Comparison of ENCODE assay signal across 15 cellular contexts in genomic region chr2:9288233-9288632, GRCh38.
A peak's percentile ranks its signal among the peaks of the same experiment; 100 is the strongest.
DNase-seq lines count a peak whose midpoint lies in the region; FAIRE-seq and TF ChIP-seq lines count a peak whose summit lies in the region.
"Had no signal": no experiment of that assay in that cellular context is flagged by ENCODE, and none has a peak within 500 bp of the region (broad histone marks: within the 10 kb centered on the region; RNA-seq: fewer than 3 reads in every experiment).

No MANE protein-coding gene starts in this region.

- H3K27me3 ChIP-seq in endothelial cell of umbilical vein (ENCODE audit: control insufficient read depth in 2 of 2, insufficient read depth in 2 of 2, low read length in 2 of 2) (no peaks in the 10 kb centered on the region), trophoblast cell (ENCODE audit: insufficient read depth, low read length) (no peaks in the 10 kb centered on the region), colonic mucosa (no peaks in the 10 kb centered on the region)
- H3K27me3 ChIP-seq: neural progenitor cell, stomach had no signal

- POLR2A ChIA-PET in RWPE1 (lab: Yijun Ruan, JAX; ENCODE audit: low non-redundant PET) (no interaction called here), endothelial cell of umbilical vein (lab: Charles Lee) (no interaction called here)

- H4K12ac ChIP-seq in trophoblast cell (ENCODE audit: low read depth, low read length) = no peak overlapping the region

- no peak for TF ChIP-seq CTCF in RWPE1 (conservative IDR thresholded peaks at IDR 0.05; ENCODE audit: low read depth)
- no peak for TF ChIP-seq CTCF in endothelial cell of umbilical vein (IDR thresholded peaks at IDR 0.05; ENCODE audit: extremely low read depth in 1 of 2, insufficient read depth in 1 of 2, low read depth in 1 of 2, low read length in 2 of 2)
- TF ChIP-seq CTCF in colonic mucosa (IDR thresholded peaks at IDR 0.05) = no peak

- peak overlapping the region; percentile 10 for H3K18ac ChIP-seq in trophoblast cell (ENCODE audit: low read length)

- H3K9me3 ChIP-seq in endothelial cell of umbilical vein (replicated peaks; ENCODE audit: control insufficient read depth, insufficient read depth, low read length) (no peaks in the 10 kb centered on the region), trophoblast cell (ENCODE audit: insufficient read depth, low read depth, low read length) (no peaks in the 10 kb centered on the region), colonic mucosa (no peaks in the 10 kb centered on the region)
- H3K9me3 ChIP-seq: stomach had no signal

- H3K4me1 ChIP-seq in endothelial cell of umbilical vein (ENCODE audit: control insufficient read depth, extremely low read depth, insufficient read depth, low read length) (peaks cover 39% of the 10 kb centered on the region), trophoblast cell (ENCODE audit: control insufficient read depth in 1 of 2, insufficient read depth in 2 of 2, low read length in 2 of 2) (peaks cover 26 to 28% of the 10 kb centered on the region in 2 experiments), colonic mucosa (no peaks in the 10 kb centered on the region)
- H3K4me1 ChIP-seq: neural progenitor cell had no signal

- H2BK5ac ChIP-seq in trophoblast cell (ENCODE audit: low read depth, low read length, poor library complexity) = no peak overlapping the region

- no peak overlapping the region for H3K23ac ChIP-seq in trophoblast cell (ENCODE audit: low read length)

- peak; percentile 96 for DNase-seq in ELR (ENCODE audit: low read depth)
- DNase-seq in RWPE1 (ENCODE audit: low spot score) = peak; percentile 48
- DNase-seq in endothelial cell of umbilical vein (ENCODE audit: low read depth, low spot score) = peak; percentile 55
- peak; percentile 37 to 80 for DNase-seq in trophoblast cell
- no peak for DNase-seq in G401 (ENCODE audit: low spot score)
- no peak for DNase-seq in activated CD4-positive, alpha-beta T cell treated with anti-CD3 and anti-CD28 coated beads, Interleukin-2, amount 10 ng/mL, durations not matched to agents 24 days and 14 days
- DNase-seq in NCI-H187 treated with DMSO at 0.1 percent for 48 hours (lab: John Stamatoyannopoulos, UW) = no peak
- DNase-seq in colonic mucosa = no peak
- DNase-seq: activated CD4-positive, CD25-positive, alpha-beta regulatory T cell treated with anti-CD3 and anti-CD28 coated beads, Interleukin-2, amount 50 U/mL, for 72 hours; activated naive CD4-positive, alpha-beta T cell; effector memory CD4-positive, alpha-beta T cell; immature natural killer cell; NCI-H2107; stomach had no signal

- TSS peak; percentile 72 for BruUV-seq in endothelial cell of umbilical vein (replicated peaks; lab: Mats Ljungman, UMichigan)

- intact Hi-C loops in endothelial cell of umbilical vein (cut with micrococcal nuclease) = no loop called here
- intact Hi-C loops in activated CD4-positive, alpha-beta T cell treated with anti-CD3 and anti-CD28 coated beads, Interleukin-2, amount 10 ng/mL, durations not matched to agents 24 days and 14 days (cut with micrococcal nuclease) = no loop called here
- intact Hi-C loops in colonic mucosa (cut with DNase I) = no loop called here

- no CpG with 5 or more reads among the region's 7 CpGs for whole genome bisulfite sequencing in trophoblast cell (ENCODE audit: extremely low coverage, insufficient coverage, insufficient read length)

- no peaks in the 10 kb centered on the region for H3K36me3 Mint-ChIP-seq in activated CD4-positive, alpha-beta T cell treated with anti-CD3 and anti-CD28 coated beads, Interleukin-2, amount 10 ng/mL, durations not matched to agents 24 days and 14 days (ENCODE audit: low read depth)
- H3K36me3 Mint-ChIP-seq: immature natural killer cell had no signal

- FAIRE-seq in endothelial cell of umbilical vein (lab: Jason Lieb, UNC) = no peak

- no peak overlapping the region for H2AK5ac ChIP-seq in trophoblast cell (ENCODE audit: low read length)

- H3K9me1 ChIP-seq in endothelial cell of umbilical vein (replicated peaks; ENCODE audit: control insufficient read depth, extremely low read depth, insufficient read depth, low read length) = no peaks in the 10 kb centered on the region

- H3K79me2 ChIP-seq in endothelial cell of umbilical vein (ENCODE audit: control insufficient read depth, insufficient read depth, low read length) (peaks cover 59% of the 10 kb centered on the region), trophoblast cell (ENCODE audit: control insufficient read depth, insufficient read depth, low read length, poor library complexity) (no peaks in the 10 kb centered on the region)

- H3K79me1 ChIP-seq in trophoblast cell (ENCODE audit: low read length) = peaks cover 19% of the 10 kb centered on the region

- H3K27ac Mint-ChIP-seq in activated CD4-positive, alpha-beta T cell treated with anti-CD3 and anti-CD28 coated beads, Interleukin-2, amount 10 ng/mL, durations not matched to agents 24 days and 14 days = no peak overlapping the region
- H3K27ac Mint-ChIP-seq: immature natural killer cell, neural progenitor cell had no signal

- no peaks in the 10 kb centered on the region for H4K20me1 ChIP-seq in endothelial cell of umbilical vein (replicated peaks; ENCODE audit: control insufficient read depth, extremely low read depth, insufficient read depth, low read length)

- H2BK120ac ChIP-seq in trophoblast cell (ENCODE audit: insufficient read depth, low read length, poor library complexity) = no peak overlapping the region

- no peak overlapping the region for H3K9ac ChIP-seq in endothelial cell of umbilical vein (replicated peaks; ENCODE audit: extremely low read depth, insufficient read depth, low read length)
- no peak overlapping the region for H3K9ac ChIP-seq in trophoblast cell (ENCODE audit: low read length)
- no peak overlapping the region for H3K9ac ChIP-seq in colonic mucosa (ENCODE audit: low read depth in 2 of 2, low read length in 2 of 2)
- H3K9ac ChIP-seq: neural progenitor cell had no signal

- CTCF ChIA-PET in RWPE1 (lab: Yijun Ruan, JAX) (interaction anchor here (1.2 kb wide), 1 partner anchor 145 kb away, joined by 6 read pairs; no protein-coding TSS in a partner anchor), endothelial cell of umbilical vein (lab: Charles Lee) (interaction anchor here (0.8 to 2.1 kb wide), 11 partner anchors 9 to 83 kb away, joined by 3 to 10 read pairs (median 5); partner anchors contain the start of gene ASAP2)

- H4K8ac ChIP-seq in trophoblast cell (ENCODE audit: low read depth, low read length) = no peak overlapping the region

- H3K4me3 ChIP-seq in endothelial cell of umbilical vein (replicated peaks in 1 of 3; ENCODE audit: insufficient read depth in 1 of 3, low read depth in 1 of 3, low read length in 3 of 3) (no peak overlapping the region), trophoblast cell (ENCODE audit: low read depth, low read length) (no peak overlapping the region), colonic mucosa (no peak overlapping the region)
- H3K4me3 ChIP-seq: neural progenitor cell, stomach had no signal

- no peaks in the 10 kb centered on the region for H3K9me3 Mint-ChIP-seq in activated CD4-positive, alpha-beta T cell treated with anti-CD3 and anti-CD28 coated beads, Interleukin-2, amount 10 ng/mL, durations not matched to agents 24 days and 14 days
- H3K9me3 Mint-ChIP-seq: immature natural killer cell, neural progenitor cell had no signal

- peaks cover 4% of the 10 kb centered on the region for H3K27me3 Mint-ChIP-seq in activated CD4-positive, alpha-beta T cell treated with anti-CD3 and anti-CD28 coated beads, Interleukin-2, amount 10 ng/mL, durations not matched to agents 24 days and 14 days

- TF ChIP-seq POLR2A in endothelial cell of umbilical vein (IDR thresholded peaks at IDR 0.05; ENCODE audit: low read depth, low read length) = no peak

- no peak overlapping the region for H3K4me3 Mint-ChIP-seq in activated CD4-positive, alpha-beta T cell treated with anti-CD3 and anti-CD28 coated beads, Interleukin-2, amount 10 ng/mL, durations not matched to agents 24 days and 14 days
- H3K4me3 Mint-ChIP-seq: immature natural killer cell, neural progenitor cell had no signal

- H3K14ac ChIP-seq in trophoblast cell (ENCODE audit: low read length) = no peak overlapping the region

- H3K27ac ChIP-seq in RWPE1 (peak overlapping the region; percentile 96), endothelial cell of umbilical vein (ENCODE audit: insufficient read depth, low read depth, low read length) (peak overlapping the region; percentile 72), trophoblast cell (ENCODE audit: low read depth, low read length) (no peak overlapping the region), colonic mucosa (no peak overlapping the region)
- H3K27ac ChIP-seq: neural progenitor cell had no signal

- no peak overlapping the region for H3K4ac ChIP-seq in trophoblast cell (ENCODE audit: low read depth, low read length)

- in situ Hi-C loops in G401 (cut with HindIII; ENCODE audit: low sequenced_read_pairs) = no loop called here

- H2BK12ac ChIP-seq in trophoblast cell (ENCODE audit: low read length) = peak overlapping the region; percentile 9

- no peak overlapping the region for H2AFZ ChIP-seq in endothelial cell of umbilical vein (ENCODE audit: low read depth, low read length)
- H2AFZ ChIP-seq in trophoblast cell (ENCODE audit: insufficient read depth, low read length, poor library complexity) = no peak overlapping the region
- H2AFZ ChIP-seq: neural progenitor cell had no signal

- H3K4me1 Mint-ChIP-seq in activated CD4-positive, alpha-beta T cell treated with anti-CD3 and anti-CD28 coated beads, Interleukin-2, amount 10 ng/mL, durations not matched to agents 24 days and 14 days = no peaks in the 10 kb centered on the region
- H3K4me1 Mint-ChIP-seq: immature natural killer cell had no signal

- dilution Hi-C loops in endothelial cell of umbilical vein (cut with MboI; ENCODE audit: extremely low pct_ligation_motif_present, low sequenced_read_pairs) = no loop called here

- H3K4me2 ChIP-seq in endothelial cell of umbilical vein (ENCODE audit: insufficient read depth, low read length) (peak overlapping the region; percentile 33), trophoblast cell (ENCODE audit: low read length) (no peak overlapping the region)
- H3K4me2 ChIP-seq: neural progenitor cell had no signal

- peaks cover 0 to 5% of the 10 kb centered on the region in 2 experiments for H3K36me3 ChIP-seq in endothelial cell of umbilical vein (ENCODE audit: control insufficient read depth in 2 of 2, extremely low read depth in 1 of 2, insufficient read depth in 2 of 2, low read length in 2 of 2)
- H3K36me3 ChIP-seq in trophoblast cell (ENCODE audit: control insufficient read depth in 1 of 2, insufficient read depth in 2 of 2, low read length in 2 of 2) = peaks cover 0 to 2% of the 10 kb centered on the region in 2 experiments
- no peaks in the 10 kb centered on the region for H3K36me3 ChIP-seq in colonic mucosa
- H3K36me3 ChIP-seq: neural progenitor cell, stomach had no signal

- peak overlapping the region; percentile 22 for H4K91ac ChIP-seq in trophoblast cell (ENCODE audit: low read depth, low read length)

TF ChIP-seq in endothelial cell of umbilical vein, 7 proteins besides CTCF, POLR2A, EP300 and RAD21 (continues in another document):
- TF ChIP-seq FOS (IDR thresholded peaks at IDR 0.05; ENCODE audit: borderline replicate concordance, insufficient read depth, low read length) (peak; percentile 27), GATA2 (IDR thresholded peaks at IDR 0.05; ENCODE audit: insufficient read depth, insufficient read length, low read depth, low read length) (no peak), JUN (IDR thresholded peaks at IDR 0.05; ENCODE audit: borderline replicate concordance, insufficient read depth, insufficient read length, low read depth) (no peak)

Comparison
In these comparisons a context has a peak if more than half of its experiments do, and no peak if none do; other contexts are left out.
1. DNase-seq: peak in ELR (single experiment), RWPE1 (single experiment), endothelial cell of umbilical vein (single experiment) and trophoblast cell (2 of 2); none in G401 (single experiment), activated CD4-positive, alpha-beta T cell treated with anti-CD3 and anti-CD28 coated beads, Interleukin-2, amount 10 ng/mL, durations not matched to agents 24 days and 14 days (single experiment), NCI-H187 treated with DMSO at 0.1 percent for 48 hours (single experiment) and colonic mucosa (single experiment).
2. H3K27ac ChIP-seq: peak in RWPE1 (single experiment) and endothelial cell of umbilical vein (single experiment); none in trophoblast cell (single experiment) and colonic mucosa (single experiment).